1 cellular context compared by ENCODE assay signal in the genomic region with DNA sequence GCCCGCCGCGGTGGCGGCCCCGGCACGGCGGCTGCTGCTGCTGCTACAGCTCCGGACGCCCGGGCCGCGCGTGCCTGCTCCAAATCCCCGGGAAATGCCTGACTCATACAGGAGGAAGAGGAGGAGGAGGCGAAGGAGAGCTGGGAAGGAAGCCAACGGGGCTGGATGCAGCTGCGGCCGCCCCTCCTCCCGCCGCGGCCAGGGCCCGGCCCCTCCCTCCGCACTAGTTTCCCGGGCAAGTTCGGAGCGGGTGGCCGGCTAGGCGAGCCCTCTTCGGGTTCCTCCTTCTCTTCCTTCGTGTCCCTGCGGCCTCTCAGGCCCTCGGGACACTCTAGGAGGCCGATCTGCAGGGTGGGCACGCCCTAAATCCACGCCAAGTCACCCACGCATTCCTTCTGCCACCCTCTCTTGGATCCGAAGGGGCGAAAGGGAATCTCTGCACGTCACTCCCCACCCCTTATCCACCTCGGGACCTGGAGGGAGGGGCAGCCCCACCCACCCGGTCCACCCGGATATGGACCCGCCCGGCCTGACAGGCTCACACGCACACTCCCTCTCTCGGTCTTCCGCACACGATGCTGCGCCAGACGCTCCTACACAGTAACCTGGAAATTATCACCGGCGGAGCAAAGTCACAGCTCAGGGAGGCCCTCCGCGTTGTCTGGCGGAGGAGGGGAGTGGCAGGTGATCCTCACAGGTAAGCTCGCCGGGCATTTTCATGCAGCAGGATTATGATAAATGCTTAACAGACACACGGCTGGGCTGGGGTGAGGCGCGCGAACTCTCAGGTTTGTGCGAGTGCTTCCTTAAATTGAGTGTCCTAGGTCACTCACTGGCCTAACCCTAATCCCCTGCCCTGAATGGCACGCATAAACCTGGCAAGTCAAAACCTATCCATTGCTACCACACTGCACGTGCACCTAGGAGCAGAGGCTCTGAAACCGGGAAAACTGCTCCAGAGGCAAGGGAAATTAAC.
A peak's percentile ranks its signal among the peaks of the same experiment; 100 is the strongest.
TF ChIP-seq lines count a peak whose summit lies in the region.

A gene with protein sequence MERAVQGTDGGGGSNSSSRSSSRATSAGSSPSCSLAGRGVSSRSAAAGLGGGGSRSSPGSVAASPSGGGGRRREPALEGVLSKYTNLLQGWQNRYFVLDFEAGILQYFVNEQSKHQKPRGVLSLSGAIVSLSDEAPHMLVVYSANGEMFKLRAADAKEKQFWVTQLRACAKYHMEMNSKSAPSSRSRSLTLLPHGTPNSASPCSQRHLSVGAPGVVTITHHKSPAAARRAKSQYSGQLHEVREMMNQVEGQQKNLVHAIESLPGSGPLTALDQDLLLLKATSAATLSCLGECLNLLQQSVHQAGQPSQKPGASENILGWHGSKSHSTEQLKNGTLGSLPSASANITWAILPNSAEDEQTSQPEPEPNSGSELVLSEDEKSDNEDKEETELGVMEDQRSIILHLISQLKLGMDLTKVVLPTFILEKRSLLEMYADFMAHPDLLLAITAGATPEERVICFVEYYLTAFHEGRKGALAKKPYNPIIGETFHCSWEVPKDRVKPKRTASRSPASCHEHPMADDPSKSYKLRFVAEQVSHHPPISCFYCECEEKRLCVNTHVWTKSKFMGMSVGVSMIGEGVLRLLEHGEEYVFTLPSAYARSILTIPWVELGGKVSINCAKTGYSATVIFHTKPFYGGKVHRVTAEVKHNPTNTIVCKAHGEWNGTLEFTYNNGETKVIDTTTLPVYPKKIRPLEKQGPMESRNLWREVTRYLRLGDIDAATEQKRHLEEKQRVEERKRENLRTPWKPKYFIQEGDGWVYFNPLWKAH (minus strand): TSS at position 57 of the 976 bp plus-strand sequence. CDS start 83 bp downstream, outside the sequence.
A gene (plus strand): TSS at position 545 of the 976 bp plus-strand sequence. CDS start 7,330 bp downstream, outside the sequence.

TF ChIP-seq in HCT116, 20 proteins besides CTCF, POLR2A, EP300 and RAD21 (continued from another document):
- TF ChIP-seq SIN3A (IDR thresholded peaks at IDR 0.05; ENCODE audit: low read depth) (peak; percentile 64; the same call in 1 of the 2 replicates), JUND (IDR thresholded peaks at IDR 0.05) (no peak), SRF (IDR thresholded peaks at IDR 0.05; ENCODE audit: low read depth) (no peak; the same call in 1 of the 2 replicates), POLR2AphosphoS5 (IDR thresholded peaks at IDR 0.05; ENCODE audit: low read depth, low read length) (peak; percentile 47), ZFX (IDR thresholded peaks at IDR 0.05) (peak; percentile 13; the same call in 1 of the 2 replicates), CEBPB (IDR thresholded peaks at IDR 0.05; ENCODE audit: low read depth) (no peak), CBX3 (IDR thresholded peaks at IDR 0.05; ENCODE audit: low read depth) (peak; percentile 58; the same call in 1 of the 2 replicates)
- TF ChIP-seq, protein P1, sequence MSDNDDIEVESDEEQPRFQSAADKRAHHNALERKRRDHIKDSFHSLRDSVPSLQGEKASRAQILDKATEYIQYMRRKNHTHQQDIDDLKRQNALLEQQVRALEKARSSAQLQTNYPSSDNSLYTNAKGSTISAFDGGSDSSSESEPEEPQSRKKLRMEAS (IDR thresholded peaks at IDR 0.05), result peak; percentile 76
